Comparison of ENCODE assay signal across 9 cellular contexts in genomic region chr17:73155410-73156165, GRCh38. TPM values are rescaled to one million over a fixed set of nuclear protein-coding genes. Genes with fewer than 3 reads are reported as not detected.
DNase-seq lines count a peak whose midpoint lies in the region; ATAC-seq, FAIRE-seq and TF ChIP-seq lines count a peak whose summit lies in the region.
"Had no signal": no experiment of that assay in that cellular context is flagged by ENCODE, and none has a peak within 500 bp of the region (broad histone marks: within the 10 kb centered on the region; RNA-seq: fewer than 3 reads in every experiment).

No MANE protein-coding gene starts in this region.

- H4K20me1 ChIP-seq in BLaER1 treated with 17β-estradiol and CSF1 and Interleukin-3, amounts not matched to agents 10 nM and 100 nM = no peaks in the 10 kb centered on the region

- TF ChIP-seq POLR2A in vagina (IDR thresholded peaks at IDR 0.05) = no peak
- TF ChIP-seq POLR2A in GM12892 (IDR thresholded peaks at IDR 0.05; ENCODE audit: low read depth, low read length) = no peak

- DNase-seq in NCI-H345 treated with DMSO at 0.1 percent for 48 hours (lab: John Stamatoyannopoulos, UW; ENCODE audit: unreplicated experiment) = peak; percentile 80
- DNase-seq in globus pallidus (ENCODE audit: low spot score) = peak; percentile 22
- no peak for DNase-seq in activated CD4-positive, alpha-beta T cell treated with anti-CD3 and anti-CD28 coated beads, Interleukin-2, amount 50 U/mL, for 48 hours
- DNase-seq in RKO (ENCODE audit: low spot score) = no peak
- DNase-seq in vagina (ENCODE audit: extremely low spot score in 2 of 2) = no peak
- no peak for DNase-seq in GM12892 (ENCODE audit: insufficient read length)

- peak overlapping the region; percentile 10 to 75 (median 51); a peak in 19 of 22 replicates for H3K4me2 ChIP-seq in BLaER1 treated with 17β-estradiol and CSF1 and Interleukin-3, amounts not matched to agents 10 nM and 100 nM

- peak overlapping the region in 1 of 11 experiments; percentile 40; a peak in 1 of 22 replicates for H3K9ac ChIP-seq in BLaER1 treated with 17β-estradiol and CSF1 and Interleukin-3, amounts not matched to agents 10 nM and 100 nM

- peaks cover 0 to 14% (median 9%) of the 10 kb centered on the region in 11 experiments; a peak in 17 of 22 replicates for H3K9me3 ChIP-seq in BLaER1 treated with 17β-estradiol and CSF1 and Interleukin-3, amounts not matched to agents 10 nM and 100 nM (replicated peaks in 1 of 11)
- H3K9me3 ChIP-seq in vagina = no peaks in the 10 kb centered on the region

- no peaks in the 10 kb centered on the region for H3K27me3 ChIP-seq in BLaER1 treated with 17β-estradiol and CSF1 and Interleukin-3, amounts not matched to agents 10 nM and 100 nM
- no peaks in the 10 kb centered on the region for H3K27me3 ChIP-seq in vagina
- H3K27me3 ChIP-seq: cardiac muscle cell had no signal

- no peaks in the 10 kb centered on the region for H3K36me3 ChIP-seq in BLaER1 treated with 17β-estradiol and CSF1 and Interleukin-3, amounts not matched to agents 10 nM and 100 nM
- H3K36me3 ChIP-seq in vagina = no peaks in the 10 kb centered on the region
- H3K36me3 ChIP-seq: cardiac muscle cell had no signal

- peak overlapping the region in 1 of 11 experiments; percentile 17; a peak in 3 of 22 replicates for H3K27ac ChIP-seq in BLaER1 treated with 17β-estradiol and CSF1 and Interleukin-3, amounts not matched to agents 10 nM and 100 nM
- no peak overlapping the region for H3K27ac ChIP-seq in vagina

- no peak overlapping the region for H3K4me3 ChIP-seq in BLaER1 treated with 17β-estradiol and CSF1 and Interleukin-3, amounts not matched to agents 10 nM and 100 nM
- H3K4me3 ChIP-seq in vagina = no peak overlapping the region
- H3K4me3 ChIP-seq: cardiac muscle cell had no signal

- intact Hi-C loops in vagina (cut with DNase I) = loop anchor here (10.0 kb wide), 2 partner anchors 171 to 431 kb away; no protein-coding TSS in a partner anchor

- H3K4me1 ChIP-seq in BLaER1 treated with 17β-estradiol and CSF1 and Interleukin-3, amounts not matched to agents 10 nM and 100 nM = peaks cover 27 to 71% (median 64%) of the 10 kb centered on the region in 10 experiments
- no peaks in the 10 kb centered on the region for H3K4me1 ChIP-seq in vagina

- FAIRE-seq in GM12892 (lab: Jason Lieb, UNC) = no peak

- ATAC-seq in GM21786 (IDR thresholded peaks at IDR 0.05; ENCODE audit: unreplicated experiment) = peak; percentile 2

- TF ChIP-seq CTCF in vagina (IDR thresholded peaks at IDR 0.05) = no peak

RNA-seq across cellular contexts. Expression of gene SSTR2, which starts 9.2 kb away (rescaled TPM):
- 1.2 TPM for total RNA-seq in vagina
- 0.95 TPM for polyA plus RNA-seq in GM12892 (2012; ENCODE audit: missing spikeins)

RNA-seq across cellular contexts. Expression of gene COG1, which starts 37.3 kb away (rescaled TPM):
- 30.9 TPM for total RNA-seq in vagina
- 10.9 TPM for polyA plus RNA-seq in GM12892 (2012; ENCODE audit: missing spikeins)

Comparison
In these comparisons a context has a peak if more than half of its experiments do, and no peak if none do; other contexts are left out.
1. DNase-seq: peak in NCI-H345 treated with DMSO at 0.1 percent for 48 hours (single experiment) and globus pallidus (single experiment); none in activated CD4-positive, alpha-beta T cell treated with anti-CD3 and anti-CD28 coated beads, Interleukin-2, amount 50 U/mL, for 48 hours (0 of 2), RKO (single experiment), vagina (0 of 2) and GM12892 (single experiment).